ENCODE assay signal across 14 cellular contexts in the genomic region with DNA sequence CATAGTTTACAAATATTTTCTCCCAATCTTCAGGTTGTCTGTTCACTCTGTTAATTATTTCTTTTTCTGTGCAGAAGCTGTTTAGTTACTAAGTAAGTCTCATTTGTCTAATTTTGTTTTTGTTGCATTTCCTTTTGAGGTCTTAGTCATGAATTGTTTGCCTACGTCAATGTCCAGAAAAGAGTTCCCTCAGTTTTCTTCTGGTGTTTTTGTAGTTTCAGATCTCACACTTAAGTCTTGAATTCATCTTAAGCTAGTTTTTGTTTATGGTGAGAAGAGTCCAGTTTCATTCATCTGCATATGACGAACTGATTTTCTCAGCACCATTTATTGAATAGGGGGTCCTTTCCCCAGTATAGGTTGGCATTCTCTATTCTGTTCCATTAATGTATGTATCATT.
A peak's percentile ranks its signal among the peaks of the same experiment; 100 is the strongest.
DNase-seq lines count a peak whose midpoint lies in the region; ATAC-seq, FAIRE-seq and TF ChIP-seq lines count a peak whose summit lies in the region.
"Had no signal": no experiment of that assay in that cellular context is flagged by ENCODE, and none has a peak within 500 bp of the region (broad histone marks: within the 10 kb centered on the region; RNA-seq: fewer than 3 reads in every experiment).

No MANE protein-coding gene starts in this region.

- no peak overlapping the region for H3K4me2 ChIP-seq in GM12878 (ENCODE audit: control insufficient read depth, insufficient read depth)
- H3K4me2 ChIP-seq: A549 had no signal

- no peak for DNase-seq in GM12878 (ENCODE audit: low read depth, low spot score)
- no peak for DNase-seq in effector CD4-positive, alpha-beta T cell
- DNase-seq in D721Med (ENCODE audit: insufficient read length, low spot score) = no peak
- DNase-seq in GDM1 (lab: John Stamatoyannopoulos, UW) = no peak
- DNase-seq: BE2C; CD4-positive, alpha-beta memory T cell; GF-D8; HCEC 1CT; HFFc6 had no signal

- H3K79me2 ChIP-seq in GM12878 (ENCODE audit: control insufficient read depth, insufficient read depth, low read length) = no peaks in the 10 kb centered on the region

- no peak overlapping the region for H3K4me3 ChIP-seq in GM12878
- H3K4me3 ChIP-seq: A549 had no signal

- H3K4me1 ChIP-seq in GM12878 (ENCODE audit: control insufficient read depth, insufficient read depth, low read length) = no peaks in the 10 kb centered on the region
- H3K4me1 ChIP-seq: A549, BE2C had no signal

- no peak for TF ChIP-seq RAD21 in GM12878 (IDR thresholded peaks at IDR 0.05; ENCODE audit: insufficient read depth, low read depth, low read length)

- H3K9me3 ChIP-seq in GM12878 (replicated peaks; ENCODE audit: control insufficient read depth, insufficient read depth, low read length) = no peaks in the 10 kb centered on the region
- H3K9me3 ChIP-seq: A549, BE2C had no signal

- no peak overlapping the region for H3K27ac ChIP-seq in GM12878 (ENCODE audit: control insufficient read depth, insufficient read depth)
- H3K27ac ChIP-seq: A549, C4-2B, HL-60 had no signal

- TF ChIP-seq CTCF in GM12878 (IDR thresholded peaks at IDR 0.05 in 2 of 3, conservative IDR thresholded peaks at IDR 0.05 in 1 of 3; ENCODE audit: control insufficient read depth in 2 of 3, extremely low read depth in 1 of 3, insufficient read depth in 1 of 3, low read depth in 3 of 3, low read length in 3 of 3) (no peak), D721Med (IDR thresholded peaks at IDR 0.05; ENCODE audit: insufficient read depth, missing control alignments) (no peak)

- no peak for TF ChIP-seq POLR2A in GM12878 (IDR thresholded peaks at IDR 0.05; ENCODE audit: low read depth, low read length)

- SMC1A ChIA-PET in GM12878 (lab: Charles Lee; ENCODE audit: uncharacterized antibody, unreplicated experiment) = no interaction called here

- BruUV-seq in GM12878 (replicated peaks; lab: Mats Ljungman, UMichigan) = no TSS peak

- no peak overlapping the region for H3K9ac ChIP-seq in GM12878 (ENCODE audit: control insufficient read depth, insufficient read depth, low read length)

- intact Hi-C loops in GM12878 (cut with micrococcal nuclease; ENCODE audit: unreplicated experiment) = no loop called here

- in situ Hi-C loops in GM12878 (cut with MboI) = no loop called here

- POLR2A ChIA-PET in GM12878 (lab: Charles Lee) = no interaction called here

- CTCF ChIA-PET in GM12878 (lab: Yijun Ruan, JAX) = no interaction called here

- TF ChIP-seq EP300 in GM12878 (IDR thresholded peaks at IDR 0.05; ENCODE audit: borderline replicate concordance in 1 of 2, control insufficient read depth in 1 of 2, low read depth in 2 of 2, low read length in 2 of 2) = no peak

- no peaks in the 10 kb centered on the region for H3K36me3 ChIP-seq in GM12878 (ENCODE audit: control insufficient read depth in 2 of 2, insufficient read depth in 2 of 2, low read length in 1 of 2)
- H3K36me3 ChIP-seq: BE2C had no signal

- 39% methylated on average over 2 of the region's 2 CpGs for WGBS in GM12878 (ENCODE audit: insufficient coverage, insufficient replicate concordance, low lambda C conversion rate, missing lambda C conversion rate)

- H4K20me1 ChIP-seq in GM12878 (ENCODE audit: control insufficient read depth, insufficient read depth) = no peaks in the 10 kb centered on the region

- H2AFZ ChIP-seq in GM12878 (ENCODE audit: control insufficient read depth, low read depth, low read length) = no peak overlapping the region

- ATAC-seq in GM19043 (IDR thresholded peaks at IDR 0.05; ENCODE audit: low read depth, unreplicated experiment) = peak; percentile 54
- ATAC-seq in HG03196 (IDR thresholded peaks at IDR 0.05; ENCODE audit: unreplicated experiment) = peak; percentile 55
- peak; percentile 56 for ATAC-seq in GM12878
- ATAC-seq: A549 had no signal

- no peak for FAIRE-seq in GM12878 (lab: Jason Lieb, UNC)
- FAIRE-seq in D721Med (lab: Jason Lieb, UNC) = no peak
- FAIRE-seq: A549 had no signal

- H3K27me3 ChIP-seq in GM12878 (replicated peaks in 1 of 2; ENCODE audit: control insufficient read depth in 2 of 2, insufficient read depth in 2 of 2, low read length in 1 of 2) = no peaks in the 10 kb centered on the region
- H3K27me3 ChIP-seq: BE2C had no signal

- RAD21 ChIA-PET in GM12878 (lab: Charles Lee; ENCODE audit: unreplicated experiment) = no interaction called here

TF ChIP-seq in GM12878, 131 proteins besides CTCF, POLR2A, EP300 and RAD21:
- no peak for TF ChIP-seq PML (IDR thresholded peaks at IDR 0.05; ENCODE audit: low read length)
- TF ChIP-seq RAD51 (IDR thresholded peaks at IDR 0.05) = no peak
- TF ChIP-seq RFX5 (IDR thresholded peaks at IDR 0.05; ENCODE audit: low read depth, low read length) = no peak
- TF ChIP-seq SUZ12 (IDR thresholded peaks at IDR 0.05; ENCODE audit: unreplicated experiment) = no peak
- TF ChIP-seq, protein P1, sequence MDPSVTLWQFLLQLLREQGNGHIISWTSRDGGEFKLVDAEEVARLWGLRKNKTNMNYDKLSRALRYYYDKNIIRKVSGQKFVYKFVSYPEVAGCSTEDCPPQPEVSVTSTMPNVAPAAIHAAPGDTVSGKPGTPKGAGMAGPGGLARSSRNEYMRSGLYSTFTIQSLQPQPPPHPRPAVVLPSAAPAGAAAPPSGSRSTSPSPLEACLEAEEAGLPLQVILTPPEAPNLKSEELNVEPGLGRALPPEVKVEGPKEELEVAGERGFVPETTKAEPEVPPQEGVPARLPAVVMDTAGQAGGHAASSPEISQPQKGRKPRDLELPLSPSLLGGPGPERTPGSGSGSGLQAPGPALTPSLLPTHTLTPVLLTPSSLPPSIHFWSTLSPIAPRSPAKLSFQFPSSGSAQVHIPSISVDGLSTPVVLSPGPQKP (IDR thresholded peaks at IDR 0.05; ENCODE audit: low read depth, low read length) = no peak
- TF ChIP-seq POLR2AphosphoS5 (IDR thresholded peaks at IDR 0.05; ENCODE audit: low read length) = no peak
- TF ChIP-seq SMARCA5 (IDR thresholded peaks at IDR 0.05) = no peak
